22 cellular contexts compared by ENCODE assay signal in genomic region chr18:69217271-69217670, GRCh38.
DNase-seq lines count a peak whose midpoint lies in the region; ATAC-seq and TF ChIP-seq lines count a peak whose summit lies in the region.
"Had no signal": no experiment of that assay in that cellular context is flagged by ENCODE, and none has a peak within 500 bp of the region (broad histone marks: within the 10 kb centered on the region; RNA-seq: fewer than 3 reads in every experiment).

No MANE protein-coding gene starts in this region.

- peak; percentile 89 for DNase-seq in NCI-H1092 treated with DMSO at 0.1 percent for 48 hours (lab: John Stamatoyannopoulos, UW)
- DNase-seq in NCI-H2081 treated with DMSO at 0.1 percent for 48 hours (lab: John Stamatoyannopoulos, UW), result peak; percentile 85
- peak; percentile 41 for DNase-seq in NCI-H526 treated with DMSO at 0.1 percent for 48 hours (lab: John Stamatoyannopoulos, UW)
- no peak for DNase-seq in nephron progenitor cell
- DNase-seq in sciatic nerve (ENCODE audit: low spot score), result no peak
- DNase-seq in heart left ventricle, result no peak
- no peak for DNase-seq in NCI-H446 treated with DMSO at 0.1 percent for 48 hours (lab: John Stamatoyannopoulos, UW)
- DNase-seq: activated CD8-positive, alpha-beta T cell treated with anti-CD3 and anti-CD28 coated beads, Interleukin-2, amount 10 ng/mL, durations not matched to agents 7 days and 5 days; activated T-cell treated with anti-CD3 and anti-CD28 coated beads, Interleukin-2, amount 50 U/mL, for 1 hour; amniotic stem cell; CD4-positive, CD25-positive, alpha-beta regulatory T cell; H7; KBM-7; left ventricle myocardium inferior; mucosa of descending colon; stimulated activated CD4-positive, alpha-beta T cell treated with anti-CD3 and anti-CD28 coated beads, Interleukin-4, amount 100 ng/mL, for 1 hour; T-helper 9 cell; tibial artery had no signal

- H3K9me3 ChIP-seq in heart left ventricle, result no peaks in the 10 kb centered on the region
- H3K9me3 ChIP-seq: left ventricle myocardium inferior, mucosa of descending colon, tibial artery had no signal

- peaks cover 34% of the 10 kb centered on the region for H3K4me1 Mint-ChIP-seq in nephron progenitor cell
- H3K4me1 Mint-ChIP-seq: CD4-positive, CD25-positive, alpha-beta regulatory T cell had no signal

- WGBS in heart left ventricle, 4 donors, result 71 to 78% (median 75%) methylated on average over 7 of the region's 7 CpGs

- no peaks in the 10 kb centered on the region for H3K36me3 Mint-ChIP-seq in nephron progenitor cell (ENCODE audit: low read depth)
- H3K36me3 Mint-ChIP-seq: CD4-positive, CD25-positive, alpha-beta regulatory T cell had no signal

- no peak overlapping the region for H3K4me3 ChIP-seq in heart left ventricle
- H3K4me3 ChIP-seq: cardiac muscle cell, left ventricle myocardium inferior, mucosa of descending colon, smooth muscle cell, tibial artery had no signal

- peak overlapping the region; percentile 91 for H3K27ac Mint-ChIP-seq in nephron progenitor cell
- H3K27ac Mint-ChIP-seq: activated CD8-positive, alpha-beta T cell treated with anti-CD3 and anti-CD28 coated beads, Interleukin-2, amount 10 ng/mL, durations not matched to agents 7 days and 5 days; CD4-positive, CD25-positive, alpha-beta regulatory T cell; dendritic cell treated with granulocyte-macrophage colony-stimulating factor and Interleukin-4, amounts not matched to agents 40 ng/mL and 50 ng/mL, for 4 days; stimulated activated naive CD8-positive, alpha-beta T cell treated with anti-CD3 and anti-CD28 coated beads, Interleukin-15, Interleukin-2, amounts not matched to agents 100 ng/mL and 50 ng/mL, for 24 hours had no signal

- no peaks in the 10 kb centered on the region for H3K9me3 Mint-ChIP-seq in nephron progenitor cell
- H3K9me3 Mint-ChIP-seq: CD4-positive, CD25-positive, alpha-beta regulatory T cell; dendritic cell treated with granulocyte-macrophage colony-stimulating factor and Interleukin-4, amounts not matched to agents 40 ng/mL and 50 ng/mL, for 4 days; stimulated activated naive CD8-positive, alpha-beta T cell treated with anti-CD3 and anti-CD28 coated beads, Interleukin-15, Interleukin-2, amounts not matched to agents 100 ng/mL and 50 ng/mL, for 24 hours had no signal

- H3K36me3 ChIP-seq in heart left ventricle, result no peaks in the 10 kb centered on the region
- H3K36me3 ChIP-seq: cardiac muscle cell, left ventricle myocardium inferior, tibial artery had no signal

- no peaks in the 10 kb centered on the region for H3K27me3 ChIP-seq in heart left ventricle
- H3K27me3 ChIP-seq: cardiac muscle cell, tibial artery had no signal

- H3K27ac ChIP-seq in heart left ventricle, result no peak overlapping the region
- H3K27ac ChIP-seq: left ventricle myocardium inferior, tibial artery had no signal

- intact Hi-C loops in sciatic nerve (cut with DNase I), result no loop called here
- intact Hi-C loops in heart left ventricle (cut with DNase I), result no loop called here

- no peak for ATAC-seq in sciatic nerve
- no peak for ATAC-seq in heart left ventricle
- ATAC-seq: activated CD8-positive, alpha-beta T cell treated with anti-CD3 and anti-CD28 coated beads, Interleukin-2, amount 10 ng/mL, durations not matched to agents 7 days and 5 days; mucosa of descending colon had no signal

- TF ChIP-seq CTCF in nephron progenitor cell (IDR thresholded peaks at IDR 0.05), result no peak
- no peak for TF ChIP-seq CTCF in heart left ventricle (IDR thresholded peaks at IDR 0.05)

- no peak for TF ChIP-seq POLR2A in heart left ventricle (IDR thresholded peaks at IDR 0.05)

- H3K4me1 ChIP-seq in heart left ventricle, result peaks cover 0 to 3% (median 0%) of the 10 kb centered on the region in 12 donors
- H3K4me1 ChIP-seq: left ventricle myocardium inferior, tibial artery had no signal

- peak overlapping the region; percentile 11 for H3K4me3 Mint-ChIP-seq in nephron progenitor cell
- H3K4me3 Mint-ChIP-seq: activated CD8-positive, alpha-beta T cell treated with anti-CD3 and anti-CD28 coated beads, Interleukin-2, amount 10 ng/mL, durations not matched to agents 7 days and 5 days; CD4-positive, CD25-positive, alpha-beta regulatory T cell; dendritic cell treated with granulocyte-macrophage colony-stimulating factor and Interleukin-4, amounts not matched to agents 40 ng/mL and 50 ng/mL, for 4 days; stimulated activated naive CD8-positive, alpha-beta T cell treated with anti-CD3 and anti-CD28 coated beads, Interleukin-15, Interleukin-2, amounts not matched to agents 100 ng/mL and 50 ng/mL, for 24 hours had no signal

- H3K27me3 Mint-ChIP-seq in nephron progenitor cell (ENCODE audit: low read depth, poor library complexity), result no peaks in the 10 kb centered on the region
- H3K27me3 Mint-ChIP-seq: CD4-positive, CD25-positive, alpha-beta regulatory T cell; dendritic cell treated with granulocyte-macrophage colony-stimulating factor and Interleukin-4, amounts not matched to agents 40 ng/mL and 50 ng/mL, for 4 days had no signal

Comparison
In these comparisons a context has a peak if more than half of its experiments do, and no peak if none do; other contexts are left out.
1. DNase-seq: peak in NCI-H1092 treated with DMSO at 0.1 percent for 48 hours (single experiment), NCI-H2081 treated with DMSO at 0.1 percent for 48 hours (single experiment) and NCI-H526 treated with DMSO at 0.1 percent for 48 hours (single experiment); none in nephron progenitor cell (single experiment), sciatic nerve (single experiment), heart left ventricle (0 of 5) and NCI-H446 treated with DMSO at 0.1 percent for 48 hours (single experiment).